8 cellular contexts compared by ENCODE assay signal in genomic region chr6:108848116-108848868, GRCh38. TPM values are rescaled to one million over a fixed set of nuclear protein-coding genes. Genes with fewer than 3 reads are reported as not detected.
A peak's percentile ranks its signal among the peaks of the same experiment; 100 is the strongest.
DNase-seq lines count a peak whose midpoint lies in the region; ATAC-seq and TF ChIP-seq lines count a peak whose summit lies in the region.

A gene with protein sequence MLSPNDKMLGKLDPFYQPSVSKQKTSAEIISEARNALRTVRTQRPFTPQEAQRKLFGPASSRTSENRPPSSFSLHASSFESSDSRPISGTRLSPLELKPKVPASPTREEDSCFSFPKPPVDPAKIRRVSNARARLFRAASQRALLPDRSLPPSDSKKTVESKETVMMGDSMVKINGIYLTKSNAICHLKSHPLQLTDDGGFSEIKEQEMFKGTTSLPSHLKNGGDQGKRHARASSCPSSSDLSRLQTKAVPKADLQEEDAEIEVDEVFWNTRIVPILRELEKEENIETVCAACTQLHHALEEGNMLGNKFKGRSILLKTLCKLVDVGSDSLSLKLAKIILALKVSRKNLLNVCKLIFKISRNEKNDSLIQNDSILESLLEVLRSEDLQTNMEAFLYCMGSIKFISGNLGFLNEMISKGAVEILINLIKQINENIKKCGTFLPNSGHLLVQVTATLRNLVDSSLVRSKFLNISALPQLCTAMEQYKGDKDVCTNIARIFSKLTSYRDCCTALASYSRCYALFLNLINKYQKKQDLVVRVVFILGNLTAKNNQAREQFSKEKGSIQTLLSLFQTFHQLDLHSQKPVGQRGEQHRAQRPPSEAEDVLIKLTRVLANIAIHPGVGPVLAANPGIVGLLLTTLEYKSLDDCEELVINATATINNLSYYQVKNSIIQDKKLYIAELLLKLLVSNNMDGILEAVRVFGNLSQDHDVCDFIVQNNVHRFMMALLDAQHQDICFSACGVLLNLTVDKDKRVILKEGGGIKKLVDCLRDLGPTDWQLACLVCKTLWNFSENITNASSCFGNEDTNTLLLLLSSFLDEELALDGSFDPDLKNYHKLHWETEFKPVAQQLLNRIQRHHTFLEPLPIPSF (plus strand): TSS chr6:108848422. CDS start chr6:108854268, 5,846 bp downstream.

- H3K36me3 ChIP-seq in breast epithelium (no peaks in the 10 kb centered on the region), iPS-20b (ENCODE audit: insufficient read depth, low read depth, low read length) (no peaks in the 10 kb centered on the region)

- intact Hi-C loops in breast epithelium (cut with DNase I; ENCODE audit: low total_unique reads) = no loop called here

- ATAC-seq in GM18858 (IDR thresholded peaks at IDR 0.05; ENCODE audit: unreplicated experiment) = peak; percentile 90
- peak; percentile 97 for ATAC-seq in HG03095 (IDR thresholded peaks at IDR 0.05; ENCODE audit: unreplicated experiment)

- no peak for TF ChIP-seq CTCF in VCaP (conservative IDR thresholded peaks at IDR 0.05)
- no peak for TF ChIP-seq CTCF in breast epithelium (IDR thresholded peaks at IDR 0.05)

- H3K27ac ChIP-seq in VCaP (peak within 1 kb of the TSS; percentile 79), breast epithelium (peak within 1 kb of the TSS; percentile 83 to 85), iPS-20b (ENCODE audit: low read length) (peak within 1 kb of the TSS; percentile 18), skin epidermis (peak within 1 kb of the TSS in 20 of 21 experiments; percentile 32 to 85 (median 76))

- peak within 1 kb of the TSS; percentile 82 for H3K9ac ChIP-seq in iPS-20b (ENCODE audit: low read depth, low read length)

- TF ChIP-seq POLR2A in breast epithelium (IDR thresholded peaks at IDR 0.05) = peak; percentile 43

- H3K27me3 ChIP-seq in breast epithelium (no peaks in the 10 kb centered on the region), iPS-20b (ENCODE audit: insufficient read depth, low read length) (no peaks in the 10 kb centered on the region)

- H3K4me3 ChIP-seq in breast epithelium (peak within 1 kb of the TSS; percentile 65 to 87 (median 73)), iPS-20b (ENCODE audit: low read length) (peak within 1 kb of the TSS; percentile 96), skin epidermis (peak within 1 kb of the TSS; percentile 50 to 92 (median 77))

- DNase-seq in A172 (ENCODE audit: low spot score) (peak; percentile 72), NCI-H2171 (lab: John Stamatoyannopoulos, UW) (peak; percentile 83), breast epithelium (ENCODE audit: low spot score in 2 of 2) (peak; percentile 80 to 91)

- H3K9me3 ChIP-seq in breast epithelium (no peaks in the 10 kb centered on the region), iPS-20b (ENCODE audit: insufficient read depth, low read depth, low read length) (no peaks in the 10 kb centered on the region)

- peaks cover 0 to 4% of the 10 kb centered on the region in 2 donors for H3K4me1 ChIP-seq in breast epithelium
- peaks cover 7% of the 10 kb centered on the region; the same call in 1 of the 2 replicates for H3K4me1 ChIP-seq in iPS-20b (ENCODE audit: insufficient read depth, low read length)

RNA-seq across cellular contexts. Expression of the gene that starts here (rescaled TPM):
- total RNA-seq in A172 (2014; rRNA removed; shearing (Covaris generic)) = 1.7 and 7.2 TPM in 2 replicates
- total RNA-seq in breast epithelium = 1 to 10 TPM; 4.3 to 7.9 (median 7.2) TPM

Comparison
In these comparisons a context has a peak if more than half of its experiments do, and no peak if none do; other contexts are left out.
1. Peak in every context shown above with its lines: DNase-seq, ATAC-seq, H3K4me3 ChIP-seq and H3K27ac ChIP-seq.
2. H3K27ac ChIP-seq: peak in every context shown above with its lines; median percentile 84 in breast epithelium; 79 in VCaP; 76 in skin epidermis; 18 in iPS-20b.